In genomic region chr7:28957822-28958234, GRCh38 we compare ENCODE assay signal across 8 cellular contexts.
A peak's percentile ranks its signal among the peaks of the same experiment; 100 is the strongest.
DNase-seq lines count a peak whose midpoint lies in the region; ATAC-seq and TF ChIP-seq lines count a peak whose summit lies in the region.

No MANE protein-coding gene starts in this region.

- no peak overlapping the region for H3K27ac Mint-ChIP-seq in stimulated activated effector memory CD8-positive, alpha-beta T cell treated with anti-CD3 and anti-CD28 coated beads, Interleukin-12 subunit alpha, Interleukin-12 subunit beta, amount 100 ng/mL, for 72 hours

- H3K4me3 ChIP-seq in astrocyte of the cerebellum (ENCODE audit: low read depth, low read length): peak overlapping the region; percentile 46

- H3K36me3 Mint-ChIP-seq in stimulated activated effector memory CD8-positive, alpha-beta T cell treated with anti-CD3 and anti-CD28 coated beads, Interleukin-12 subunit alpha, Interleukin-12 subunit beta, amount 100 ng/mL, for 72 hours: no peaks in the 10 kb centered on the region

- in situ Hi-C loops in astrocyte of the cerebellum (cut with HindIII; ENCODE audit: low sequenced_read_pairs): no loop called here

- peaks cover 6% of the 10 kb centered on the region for H3K4me1 Mint-ChIP-seq in stimulated activated effector memory CD8-positive, alpha-beta T cell treated with anti-CD3 and anti-CD28 coated beads, Interleukin-12 subunit alpha, Interleukin-12 subunit beta, amount 100 ng/mL, for 72 hours

- no peak for ATAC-seq in stimulated activated effector memory CD8-positive, alpha-beta T cell treated with anti-CD3 and anti-CD28 coated beads, Interleukin-12 subunit alpha, Interleukin-12 subunit beta, amount 100 ng/mL, for 72 hours
- no peak for ATAC-seq in GM21367 (IDR thresholded peaks at IDR 0.05; ENCODE audit: unreplicated experiment)

- peak; percentile 30 for DNase-seq in GM20000 (ENCODE audit: low spot score)
- DNase-seq in astrocyte of the cerebellum (ENCODE audit: low read depth): no peak
- peak; percentile 58 for DNase-seq in iPS-NIHi11 (ENCODE audit: low spot score)
- DNase-seq in stimulated activated effector memory CD8-positive, alpha-beta T cell treated with anti-CD3 and anti-CD28 coated beads, Interleukin-12 subunit alpha, Interleukin-12 subunit beta, amount 100 ng/mL, for 72 hours (ENCODE audit: low spot score in 2 of 2): peak in 1 of 2 donors; percentile 50
- no peak for DNase-seq in NCI-H1436 treated with DMSO at 0.1 percent for 48 hours (lab: John Stamatoyannopoulos, UW)
- no peak for DNase-seq in activated CD4-positive, alpha-beta T cell treated with anti-CD3 and anti-CD28 coated beads for 48 hours
- DNase-seq in stimulated activated CD4-positive, alpha-beta T cell treated with anti-CD3 and anti-CD28 coated beads, Interleukin-15, amount 100 ng/mL, for 24 hours: no peak

- H3K9me3 Mint-ChIP-seq in stimulated activated effector memory CD8-positive, alpha-beta T cell treated with anti-CD3 and anti-CD28 coated beads, Interleukin-12 subunit alpha, Interleukin-12 subunit beta, amount 100 ng/mL, for 72 hours: no peaks in the 10 kb centered on the region

- H3K4me3 Mint-ChIP-seq in stimulated activated effector memory CD8-positive, alpha-beta T cell treated with anti-CD3 and anti-CD28 coated beads, Interleukin-12 subunit alpha, Interleukin-12 subunit beta, amount 100 ng/mL, for 72 hours: peak overlapping the region; percentile 45

- TF ChIP-seq CTCF in GM20000 (IDR thresholded peaks at IDR 0.05; ENCODE audit: extremely low read depth, missing control alignments): no peak
- TF ChIP-seq CTCF in astrocyte of the cerebellum (IDR thresholded peaks at IDR 0.05; ENCODE audit: low read depth, low read length, missing control alignments): no peak

Comparison
In these comparisons a context has a peak if more than half of its experiments do, and no peak if none do; other contexts are left out.
1. DNase-seq: peak in GM20000 (single experiment) and iPS-NIHi11 (single experiment); none in astrocyte of the cerebellum (single experiment), NCI-H1436 treated with DMSO at 0.1 percent for 48 hours (single experiment), activated CD4-positive, alpha-beta T cell treated with anti-CD3 and anti-CD28 coated beads for 48 hours (single experiment) and stimulated activated CD4-positive, alpha-beta T cell treated with anti-CD3 and anti-CD28 coated beads, Interleukin-15, amount 100 ng/mL, for 24 hours (single experiment).